In genomic region chr11:119373917-119374631, GRCh38 we compare ENCODE assay signal across 7 cellular contexts. TPM values are rescaled to one million over a fixed set of nuclear protein-coding genes. Genes with fewer than 3 reads are reported as not detected.
DNase-seq lines count a peak whose midpoint lies in the region; ATAC-seq and TF ChIP-seq lines count a peak whose summit lies in the region.

No MANE protein-coding gene starts in this region.

- H3K27me3 ChIP-seq in SK-N-SH (ENCODE audit: insufficient read depth) (no peaks in the 10 kb centered on the region), brain microvascular endothelial cell (replicated peaks) (no peaks in the 10 kb centered on the region), spleen (replicated peaks in 1 of 7) (peaks cover 0 to 47% (median 0%) of the 10 kb centered on the region in 7 donors)

- H3K9me3 ChIP-seq in SK-N-SH (no peaks in the 10 kb centered on the region), spleen (no peaks in the 10 kb centered on the region)

- DNase-seq in GM03348 (ENCODE audit: low spot score) = peak; percentile 84
- peak; percentile 82 for DNase-seq in NCI-H1092 treated with DMSO at 0.1 percent for 48 hours (lab: John Stamatoyannopoulos, UW)
- peak; percentile 84 for DNase-seq in SK-N-SH
- peak; percentile 75 for DNase-seq in brain microvascular endothelial cell
- peak; percentile 92 for DNase-seq in inferior parietal cortex (ENCODE audit: extremely low spot score)
- no peak for DNase-seq in spleen

- peak overlapping the region in 1 of 2 experiments; percentile 27; a peak in 2 of 4 replicates for H3K4me3 ChIP-seq in SK-N-SH (ENCODE audit: low read depth in 2 of 2, low read length in 1 of 2)
- H3K4me3 ChIP-seq in brain microvascular endothelial cell (ENCODE audit: low read depth, low read length) = no peak overlapping the region
- H3K4me3 ChIP-seq in spleen = no peak overlapping the region

- TF ChIP-seq RAD21 in SK-N-SH (IDR thresholded peaks at IDR 0.05; ENCODE audit: low read length) = peak; percentile 96

- no peak overlapping the region for H2AFZ ChIP-seq in SK-N-SH (ENCODE audit: low read depth)

- no peak for ATAC-seq in HG03565 (IDR thresholded peaks at IDR 0.05; ENCODE audit: unreplicated experiment)

- in situ Hi-C loops in brain microvascular endothelial cell (cut with HindIII; ENCODE audit: low pct_ligation_motif_present, low sequenced_read_pairs) = no loop called here

- intact Hi-C loops in spleen (cut with DNase I; ENCODE audit: low total_unique reads) = no loop called here

- H3K79me2 ChIP-seq in SK-N-SH (ENCODE audit: insufficient read depth) = no peaks in the 10 kb centered on the region

- H3K36me3 ChIP-seq in SK-N-SH (replicated peaks in 1 of 2; ENCODE audit: control insufficient read depth in 1 of 2, insufficient read depth in 2 of 2, low read length in 1 of 2) (no peaks in the 10 kb centered on the region), brain microvascular endothelial cell (replicated peaks) (no peaks in the 10 kb centered on the region), spleen (no peaks in the 10 kb centered on the region)

- no peaks in the 10 kb centered on the region for H3F3A ChIP-seq in SK-N-SH (replicated peaks; ENCODE audit: insufficient read depth)

- H3K27ac ChIP-seq in SK-N-SH (ENCODE audit: low read depth in 2 of 2, low read length in 1 of 2) = peak overlapping the region in 1 of 2 experiments; percentile 98; a peak in 2 of 4 replicates
- H3K27ac ChIP-seq in brain microvascular endothelial cell = no peak overlapping the region
- no peak overlapping the region for H3K27ac ChIP-seq in spleen

- no peaks in the 10 kb centered on the region for H3K9me2 ChIP-seq in SK-N-SH

- POLR2A ChIA-PET in SK-N-SH (lab: Yijun Ruan, JAX) = interaction anchor here (1.2 to 1.8 kb wide), 6 partner anchors 18 to 279 kb away, joined by 3 to 9 read pairs (median 7); partner anchors contain the start of gene C1QTNF5

- H4K20me1 ChIP-seq in SK-N-SH (ENCODE audit: insufficient read depth) = no peaks in the 10 kb centered on the region

- TF ChIP-seq POLR2A in spleen (IDR thresholded peaks at IDR 0.05) = no peak

- H3K4me2 ChIP-seq in SK-N-SH = 0 out of 2 replicates have a peak overlapping the region, but pooled peaks have one; percentile 1

- CTCF ChIA-PET in SK-N-SH (lab: Yijun Ruan, JAX) = interaction anchor here (0.6 to 22.5 kb wide), 41 partner anchors 8 to 369 kb away, joined by 3 to 390 read pairs (median 4); partner anchors contain the start of genes C1QTNF5, CBL, DPAGT1 and MFRP

- 58% methylated on average over 5 of the region's 5 CpGs for WGBS in SK-N-SH (ENCODE audit: low lambda C conversion rate)
- 50 to 65% (median 52%) methylated on average over 5 of the region's 5 CpGs for WGBS in spleen, 5 donors

- no peak overlapping the region for H3K9ac ChIP-seq in SK-N-SH

- TF ChIP-seq CTCF in SK-N-SH (IDR thresholded peaks at IDR 0.05) (peak; percentile 88), brain microvascular endothelial cell (IDR thresholded peaks at IDR 0.05; ENCODE audit: low read depth, low read length, missing control alignments) (peak; percentile 95), spleen (IDR thresholded peaks at IDR 0.05 in 8 of 11, conservative IDR thresholded peaks at IDR 0.05 in 3 of 11) (peak; percentile 37 to 85 (median 68))

- TF ChIP-seq EP300 in SK-N-SH (IDR thresholded peaks at IDR 0.05; ENCODE audit: borderline replicate concordance in 1 of 2, low read depth in 1 of 2, low read length in 1 of 2) = peak in 1 of 2 experiments; percentile 26; a peak in 1 of 4 replicates

- peaks cover 9 to 94% of the 10 kb centered on the region in 2 experiments for H3K4me1 ChIP-seq in SK-N-SH (ENCODE audit: control insufficient read depth in 1 of 2, insufficient read depth in 2 of 2, low read depth in 1 of 2, low read length in 1 of 2)
- H3K4me1 ChIP-seq in spleen = peaks cover 0 to 47% (median 10%) of the 10 kb centered on the region in 6 donors

TF ChIP-seq in SK-N-SH, 30 proteins besides CTCF, POLR2A, EP300 and RAD21:
- TF ChIP-seq SMC3 (IDR thresholded peaks at IDR 0.05; ENCODE audit: low read depth, low read length) = peak; percentile 85
- TF ChIP-seq RCOR1 (IDR thresholded peaks at IDR 0.05; ENCODE audit: low read length) = peak; percentile 61; the same call in 1 of the 2 replicates
- no peak for TF ChIP-seq RFX5 (IDR thresholded peaks at IDR 0.05; ENCODE audit: low read length)
- no peak for TF ChIP-seq EZH2phosphoT487 (IDR thresholded peaks at IDR 0.05; ENCODE audit: borderline replicate concordance, low read depth)
- no peak for TF ChIP-seq POLR2AphosphoS5 (IDR thresholded peaks at IDR 0.05; ENCODE audit: low read depth, low read length)
- peak; percentile 51 for TF ChIP-seq CHD2 (IDR thresholded peaks at IDR 0.05; ENCODE audit: low read length, partially characterized antibody)
- peak; percentile 32; the same call in 1 of the 2 replicates for TF ChIP-seq GATA2 (CRISPR knock-in tag; IDR thresholded peaks at IDR 0.05)
- 0 out of 2 replicates have a peak, but pooled peaks have one; percentile 2 for TF ChIP-seq NRF1 (IDR thresholded peaks at IDR 0.05; ENCODE audit: low read depth, low read length)
- TF ChIP-seq FOXJ3 (CRISPR knock-in tag; IDR thresholded peaks at IDR 0.05) = no peak

RNA-seq across cellular contexts. Expression of gene USP2, which starts 7.4 kb away (rescaled TPM):
- 0.81 and 0.97 TPM in 2 replicates for polyA plus RNA-seq in SK-N-SH (2012; rRNA removed)
- 0.46 and 0.60 TPM in 2 replicates for polyA plus RNA-seq in SK-N-SH (2012; cell fraction: cytosol; rRNA removed)
- 1.6 TPM in 2 replicates for polyA plus RNA-seq in SK-N-SH (2012; cell fraction: nucleus; rRNA removed)
- under 1 TPM; 0.28 to 0.88 (median 0.60) TPM for total RNA-seq in spleen
- under 1 TPM; 0.15 to 0.58 (median 0.27) TPM for polyA plus RNA-seq in spleen

RNA-seq across cellular contexts. Expression of gene MFRP, which starts 27.6 kb away (rescaled TPM):
- polyA plus RNA-seq in SK-N-SH (2012; rRNA removed) (not detected in 2 replicates), spleen (under 1 TPM; 0.02 to 0.03 (median 0.02) TPM)
- not detected in 2 replicates for polyA plus RNA-seq in SK-N-SH (2012; cell fraction: cytosol; rRNA removed)
- polyA plus RNA-seq in SK-N-SH (2012; cell fraction: nucleus; rRNA removed) = not detected in 2 replicates
- under 1 TPM in 1 of 7 donors, not detected in 6; 0.16 TPM for total RNA-seq in spleen

RNA-seq across cellular contexts. Expression of gene C1QTNF5, which starts 33.4 kb away (rescaled TPM):
- polyA plus RNA-seq in SK-N-SH (2012; rRNA removed) (0.71 and 0.76 TPM in 2 replicates), spleen (10 to 100 TPM; 10.3 to 29.0 (median 20.2) TPM)
- 0.53 and 0.84 TPM in 2 replicates for polyA plus RNA-seq in SK-N-SH (2012; cell fraction: cytosol; rRNA removed)
- polyA plus RNA-seq in SK-N-SH (2012; cell fraction: nucleus; rRNA removed) = 1.2 and 1.4 TPM in 2 replicates
- 10 to 100 TPM; 21.3 to 55.0 (median 35.8) TPM for total RNA-seq in spleen

RNA-seq across cellular contexts. Expression of gene RNF26, which starts 39.7 kb away (rescaled TPM):
- 26.6 and 31.9 TPM in 2 replicates for polyA plus RNA-seq in SK-N-SH (2012; rRNA removed)
- 14.5 and 21.8 TPM in 2 replicates for polyA plus RNA-seq in SK-N-SH (2012; cell fraction: cytosol; rRNA removed)
- polyA plus RNA-seq in SK-N-SH (2012; cell fraction: nucleus; rRNA removed) = 10.4 and 12.2 TPM in 2 replicates
- 10 to 100 TPM; 13.6 to 18.2 (median 16.5) TPM for total RNA-seq in spleen
- 10 to 100 TPM in 2 of 3 donors, 1 to 10 TPM in 1; 8.6 to 13.2 (median 10.0) TPM for polyA plus RNA-seq in spleen

RNA-seq across cellular contexts. Expression of gene THY1, which starts 48.9 kb away (rescaled TPM):
- polyA plus RNA-seq in SK-N-SH (2012; rRNA removed) (1,091 and 1,905 TPM in 2 replicates), spleen (10 to 100 TPM in 1 of 3 donors, 1 to 10 TPM in 2; 6.1 to 11.7 (median 7.7) TPM)
- 451 and 1,082 TPM in 2 replicates for polyA plus RNA-seq in SK-N-SH (2012; cell fraction: cytosol; rRNA removed)
- polyA plus RNA-seq in SK-N-SH (2012; cell fraction: nucleus; rRNA removed) = 429 and 498 TPM in 2 replicates
- total RNA-seq in spleen = 10 to 100 TPM in 6 of 7 donors, 1 to 10 TPM in 1; 7.1 to 29.4 (median 16.9) TPM

Comparison
In these comparisons a context has a peak if more than half of its experiments do, and no peak if none do; other contexts are left out.
1. RNA of gene C1QTNF5, which starts 33.4 kb away (polyA plus RNA-seq): 10.3 to 29.0 TPM in spleen; 0.53 to 1.4 TPM in SK-N-SH; every median in the first group is over 4 times any median in the second.
2. Peak in every context shown above with its lines, with median percentiles within 50 percentile points of each other: CTCF ChIP-seq.